ENCODE assay signal across 8 cellular contexts in the genomic region with DNA sequence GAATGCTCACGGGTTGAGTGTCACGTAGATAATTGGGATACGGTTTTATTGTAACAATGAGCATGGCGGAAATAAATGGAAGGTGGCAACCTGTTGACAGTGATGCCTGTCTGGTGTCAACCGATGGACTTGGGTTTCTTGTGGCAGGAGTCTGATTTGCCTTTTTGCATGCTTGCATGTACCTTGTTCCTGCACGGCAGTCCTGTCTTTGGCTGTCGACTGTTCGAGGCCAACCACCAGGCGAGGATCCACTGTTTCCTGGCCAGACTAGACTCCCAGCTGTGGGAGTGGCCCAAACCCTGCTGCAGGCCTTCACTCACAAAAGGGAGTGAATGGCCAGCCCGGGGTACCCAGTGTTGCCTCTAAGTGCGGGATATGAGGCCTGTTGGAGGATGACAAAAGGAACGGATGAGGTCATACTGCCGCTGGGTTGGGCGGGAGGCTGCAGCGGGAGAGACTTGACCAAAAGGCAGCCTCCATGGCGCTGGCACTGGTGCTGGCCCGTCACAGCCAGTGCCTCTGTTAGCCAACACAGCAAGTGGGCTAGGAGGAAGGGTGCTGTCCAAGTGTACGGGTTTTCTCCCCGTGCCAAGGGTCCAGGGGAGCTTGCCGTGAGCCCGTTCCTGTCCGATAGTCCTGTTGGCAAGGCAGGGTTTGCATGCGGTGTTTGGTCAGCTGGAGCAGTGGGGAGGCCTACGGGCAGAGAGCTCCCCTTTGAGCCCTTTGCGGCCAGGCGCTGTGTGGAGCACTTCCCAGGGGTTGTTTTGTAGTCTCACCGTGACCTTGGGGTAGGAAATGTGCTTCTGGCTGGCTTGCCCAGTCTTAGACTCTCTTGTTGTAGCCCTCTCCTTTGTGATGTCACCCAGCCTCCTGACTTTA. TPM values are rescaled to one million over a fixed set of nuclear protein-coding genes. Genes with fewer than 3 reads are reported as not detected.
DNase-seq lines count a peak whose midpoint lies in the region; ATAC-seq and TF ChIP-seq lines count a peak whose summit lies in the region.

No MANE protein-coding gene starts in this region.

- H3K18ac ChIP-seq in H9 (ENCODE audit: insufficient read length, low read depth, low read length), result peak overlapping the region; percentile 89

- H3K27me3 Mint-ChIP-seq in H9 (ENCODE audit: low read depth), result no peaks in the 10 kb centered on the region

- H4K91ac ChIP-seq in H9 (ENCODE audit: insufficient read length, low read depth, low read length), result no peak overlapping the region

- H3K79me1 ChIP-seq in H9 (ENCODE audit: insufficient read depth, low read depth, low read length, poor library complexity, severe bottlenecking), result peaks cover 17% of the 10 kb centered on the region

- H3K14ac ChIP-seq in H9 (ENCODE audit: insufficient read depth, low read length), result peak overlapping the region; percentile 92

- peak overlapping the region; percentile 90 for H2BK120ac ChIP-seq in H9 (ENCODE audit: low read depth, low read length, poor library complexity, severe bottlenecking)

- peaks cover 32% of the 10 kb centered on the region for H3K79me2 ChIP-seq in H9 (ENCODE audit: insufficient read depth, low read length)

- peaks cover 11 to 33% (median 22%) of the 10 kb centered on the region in 3 experiments; a peak in 6 of 7 replicates for H3K36me3 Mint-ChIP-seq in H9 (ENCODE audit: insufficient read depth in 1 of 3, low read depth in 3 of 3)

- H4K8ac ChIP-seq in H9 (replicated peaks; ENCODE audit: insufficient read length, low read depth, low read length), result no peak overlapping the region

- WGBS in H9 (ENCODE audit: extremely low coverage, insufficient read length, low lambda C conversion rate), result no CpG with 5 or more reads among the region's 27 CpGs
- WGBS in lung, 2 donors, result 22 to 39% methylated on average over 27 of the region's 27 CpGs

- H3K27ac Mint-ChIP-seq in H9, result peak overlapping the region; percentile 91 to 98 (median 96)

- peak overlapping the region; percentile 86 for H4K5ac ChIP-seq in H9 (ENCODE audit: insufficient read length, low read depth, low read length)

- peak overlapping the region; percentile 85 for H2AK5ac ChIP-seq in H9 (ENCODE audit: insufficient read length, low read length)

- H3T11ph ChIP-seq in H9 (ENCODE audit: low read length), result no peak overlapping the region

- no peaks in the 10 kb centered on the region for H3K9me3 Mint-ChIP-seq in H9

- peaks cover 37 to 54% of the 10 kb centered on the region in 2 experiments for H3K4me1 Mint-ChIP-seq in H9

- no peak overlapping the region for H2AFZ ChIP-seq in H9 (ENCODE audit: low read length)

- peak overlapping the region; percentile 4 for H2BK12ac ChIP-seq in H9 (ENCODE audit: insufficient read length, low read depth, low read length)

- no peaks in the 10 kb centered on the region for H3K27me3 ChIP-seq in BLaER1 treated with 17β-estradiol and CSF1 and Interleukin-3, amounts not matched to agents 10 nM and 100 nM
- H3K27me3 ChIP-seq in H9 (ENCODE audit: insufficient read depth, low read length) (no peaks in the 10 kb centered on the region), SJSA1 (replicated peaks) (no peaks in the 10 kb centered on the region), lung (ENCODE audit: control insufficient read depth, insufficient read depth) (no peaks in the 10 kb centered on the region), thoracic aorta (replicated peaks; ENCODE audit: insufficient read depth) (no peaks in the 10 kb centered on the region)

- peak overlapping the region; percentile 75 to 98 (median 94); a peak in 21 of 22 replicates for H3K27ac ChIP-seq in BLaER1 treated with 17β-estradiol and CSF1 and Interleukin-3, amounts not matched to agents 10 nM and 100 nM
- peak overlapping the region; percentile 70 for H3K27ac ChIP-seq in H9 (ENCODE audit: insufficient read length, low read depth, low read length)
- H3K27ac ChIP-seq in SJSA1, result peak overlapping the region; percentile 92
- peak overlapping the region; percentile 89 to 97 for H3K27ac ChIP-seq in lung (ENCODE audit: low read depth in 1 of 2, low read length in 1 of 2)
- H3K27ac ChIP-seq in thoracic aorta, result peak overlapping the region; percentile 87 to 89

- no peaks in the 10 kb centered on the region for H3K9me3 ChIP-seq in BLaER1 treated with 17β-estradiol and CSF1 and Interleukin-3, amounts not matched to agents 10 nM and 100 nM (replicated peaks in 1 of 11)
- H3K9me3 ChIP-seq in H9 (ENCODE audit: control insufficient read depth, low read depth, low read length) (no peaks in the 10 kb centered on the region), SJSA1 (replicated peaks) (no peaks in the 10 kb centered on the region), lung (ENCODE audit: control insufficient read depth in 2 of 2, insufficient read depth in 1 of 2, low read length in 1 of 2) (no peaks in the 10 kb centered on the region), thoracic aorta (no peaks in the 10 kb centered on the region)

- H2BK15ac ChIP-seq in H9 (ENCODE audit: low read depth, low read length), result no peak overlapping the region

- H3K56ac ChIP-seq in H9 (ENCODE audit: insufficient read length, low read depth, low read length), result peak overlapping the region; percentile 30

- peaks cover 8% of the 10 kb centered on the region for H3K23me2 ChIP-seq in H9 (ENCODE audit: insufficient read length, low read depth, low read length, poor library complexity, severe bottlenecking)

- no peak overlapping the region for H3K23ac ChIP-seq in H9 (ENCODE audit: insufficient read length, low read depth, low read length)

- H4K20me1 ChIP-seq in BLaER1 treated with 17β-estradiol and CSF1 and Interleukin-3, amounts not matched to agents 10 nM and 100 nM, result peaks cover 28 to 56% (median 51%) of the 10 kb centered on the region in 11 experiments; a peak in 21 of 22 replicates
- peaks cover 6% of the 10 kb centered on the region for H4K20me1 ChIP-seq in H9 (ENCODE audit: control insufficient read depth, insufficient read depth, insufficient read length)

- no peak overlapping the region for H2BK5ac ChIP-seq in H9 (ENCODE audit: insufficient read length, low read length)

- H3K9ac ChIP-seq in BLaER1 treated with 17β-estradiol and CSF1 and Interleukin-3, amounts not matched to agents 10 nM and 100 nM, result peak overlapping the region; percentile 89 to 99 (median 96)
- peak overlapping the region; percentile 99 for H3K9ac ChIP-seq in H9 (ENCODE audit: extremely low read depth, insufficient read length, low read length)

- peaks cover 49 to 56% (median 53%) of the 10 kb centered on the region in 10 experiments for H3K4me1 ChIP-seq in BLaER1 treated with 17β-estradiol and CSF1 and Interleukin-3, amounts not matched to agents 10 nM and 100 nM
- H3K4me1 ChIP-seq in H9 (ENCODE audit: insufficient read depth, low read length), result peaks cover 2% of the 10 kb centered on the region; the same call in 1 of the 2 replicates
- H3K4me1 ChIP-seq in SJSA1 (replicated peaks), result peaks cover 24% of the 10 kb centered on the region
- peaks cover 12 to 17% of the 10 kb centered on the region in 2 donors for H3K4me1 ChIP-seq in lung (ENCODE audit: control insufficient read depth in 2 of 2, insufficient read depth in 2 of 2, low read length in 2 of 2)
- H3K4me1 ChIP-seq in thoracic aorta (ENCODE audit: control insufficient read depth in 1 of 2, low read depth in 2 of 2), result peaks cover 26 to 46% of the 10 kb centered on the region in 2 donors

- peaks cover 6 to 48% (median 21%) of the 10 kb centered on the region in 11 experiments for H3K36me3 ChIP-seq in BLaER1 treated with 17β-estradiol and CSF1 and Interleukin-3, amounts not matched to agents 10 nM and 100 nM
- H3K36me3 ChIP-seq in SJSA1, result peaks cover 59% of the 10 kb centered on the region
- no peaks in the 10 kb centered on the region for H3K36me3 ChIP-seq in lung (ENCODE audit: control insufficient read depth in 2 of 2, insufficient read depth in 2 of 2, low read length in 2 of 2)
- peaks cover 2% of the 10 kb centered on the region for H3K36me3 ChIP-seq in thoracic aorta

- H3K4ac ChIP-seq in H9 (ENCODE audit: low read depth, low read length), result peak overlapping the region; percentile 19

- TF ChIP-seq CTCF in H9 (conservative IDR thresholded peaks at IDR 0.05) (no peak), lung (IDR thresholded peaks at IDR 0.05; ENCODE audit: control extremely low read depth, extremely low read depth) (no peak), thoracic aorta (IDR thresholded peaks at IDR 0.05) (no peak)

- peak overlapping the region; percentile 74 to 95 (median 81) for H3K4me3 ChIP-seq in BLaER1 treated with 17β-estradiol and CSF1 and Interleukin-3, amounts not matched to agents 10 nM and 100 nM
- peak overlapping the region; percentile 94 for H3K4me3 ChIP-seq in SJSA1
- peak overlapping the region; percentile 59 for H3K4me3 ChIP-seq in lung
- H3K4me3 ChIP-seq in thoracic aorta, result peak overlapping the region; percentile 91

- peak overlapping the region; percentile 92 to 100 (median 98) for H3K4me2 ChIP-seq in BLaER1 treated with 17β-estradiol and CSF1 and Interleukin-3, amounts not matched to agents 10 nM and 100 nM
- peak overlapping the region; percentile 100 for H3K4me2 ChIP-seq in H9 (ENCODE audit: insufficient read depth, insufficient read length, low read length)

- H3K4me3 Mint-ChIP-seq in H9, result peak overlapping the region; percentile 92 to 94

- ATAC-seq in lung (ENCODE audit: insufficient read depth, low FRiP score) (peak; percentile 4), thoracic aorta (ENCODE audit: insufficient number of reproducible peaks, low FRiP score, low read depth) (no peak)

- DNase-seq in H9 (peak; percentile 56), SJSA1 (ENCODE audit: low read depth in 1 of 2, low spot score in 2 of 2) (peak; percentile 71 to 83), dermis microvascular lymphatic vessel endothelial cell (ENCODE audit: low read depth in 2 of 2) (peak; percentile 9 to 66), lung (ENCODE audit: low spot score) (no peak), thoracic aorta (ENCODE audit: low spot score) (no peak), GM19238 (ENCODE audit: insufficient read length, low spot score) (no peak)
- DNase-seq in stimulated activated CD4-positive, alpha-beta T cell treated with anti-CD3 and anti-CD28 coated beads, Interleukin-12 subunit alpha, Interleukin-12 subunit beta, amount 100 ng/mL, for 4 hours, result no peak

- no peak overlapping the region for H2BK20ac ChIP-seq in H9 (ENCODE audit: low read depth, low read length, poor library complexity, severe bottlenecking)

RNA-seq across cellular contexts. Expression of a gene that starts 1.0 kb away (rescaled TPM):
- total RNA-seq in H9 (2021), result 71.2 and 74.5 TPM in 2 replicates
- 24.8 and 26.5 TPM in 2 replicates for total RNA-seq in SJSA1 (2014; rRNA removed; shearing (Covaris generic))
- total RNA-seq in dermis microvascular lymphatic vessel endothelial cell, result 20.9 and 24.5 TPM in 2 replicates
- total RNA-seq in lung, result 10 to 100 TPM; 34.7 to 38.4 TPM
- polyA plus RNA-seq in lung, result 10 to 100 TPM; 13.2 to 17.6 TPM
- 10 to 100 TPM; 23.7 to 47.3 TPM for total RNA-seq in thoracic aorta

RNA-seq across cellular contexts. Expression of a gene that starts 34.9 kb away (rescaled TPM):
- total RNA-seq in H9 (2021) (522 and 531 TPM in 2 replicates), dermis microvascular lymphatic vessel endothelial cell (113 and 148 TPM in 2 replicates), lung (10 to 100 TPM; 81.5 to 84.8 TPM), thoracic aorta (100 to 1,000 TPM; 130 to 140 TPM)
- 962 and 1,093 TPM in 2 replicates for total RNA-seq in SJSA1 (2014; rRNA removed; shearing (Covaris generic))
- 100 to 1,000 TPM in 1 of 2 donors, 10 to 100 TPM in 1; 72.9 to 119 TPM for polyA plus RNA-seq in lung

RNA-seq across cellular contexts. Expression of a gene that starts 36.0 kb away (rescaled TPM):
- total RNA-seq in H9 (2021), result 58.2 and 65.0 TPM in 2 replicates
- total RNA-seq in SJSA1 (2014; rRNA removed; shearing (Covaris generic)), result 39.9 and 58.7 TPM in 2 replicates
- total RNA-seq in dermis microvascular lymphatic vessel endothelial cell, result 23.0 and 36.2 TPM in 2 replicates
- 10 to 100 TPM; 37.5 to 62.4 TPM for total RNA-seq in lung
- 10 to 100 TPM; 48.3 to 71.1 TPM for polyA plus RNA-seq in lung
- total RNA-seq in thoracic aorta, result 10 to 100 TPM; 61.8 to 94.8 TPM

RNA-seq across cellular contexts. Expression of a gene that starts 50.6 kb away (rescaled TPM):
- total RNA-seq in H9 (2021) (47.3 and 51.7 TPM in 2 replicates), dermis microvascular lymphatic vessel endothelial cell (3.0 and 10.7 TPM in 2 replicates), lung (10 to 100 TPM; 29.1 to 75.1 TPM), thoracic aorta (10 to 100 TPM; 14.8 to 49.8 TPM)
- 9.0 and 10.6 TPM in 2 replicates for total RNA-seq in SJSA1 (2014; rRNA removed; shearing (Covaris generic))
- 10 to 100 TPM; 28.4 to 41.9 TPM for polyA plus RNA-seq in lung

Comparison
In these comparisons a context has a peak if more than half of its experiments do, and no peak if none do; other contexts are left out.
1. DNase-seq: peak in H9 (single experiment), SJSA1 (2 of 2) and dermis microvascular lymphatic vessel endothelial cell (2 of 2); none in lung (single experiment), thoracic aorta (single experiment), GM19238 (single experiment) and stimulated activated CD4-positive, alpha-beta T cell treated with anti-CD3 and anti-CD28 coated beads, Interleukin-12 subunit alpha, Interleukin-12 subunit beta, amount 100 ng/mL, for 4 hours (single experiment).
2. Peak in every context shown above with its lines, with median percentiles within 50 percentile points of each other: H3K27ac ChIP-seq and H3K4me3 ChIP-seq.